In genomic region chr2:150778828-150779227, GRCh38 we compare ENCODE assay signal across 23 cellular contexts.
DNase-seq lines count a peak whose midpoint lies in the region; ATAC-seq, FAIRE-seq and TF ChIP-seq lines count a peak whose summit lies in the region.
"Had no signal": no experiment of that assay in that cellular context is flagged by ENCODE, and none has a peak within 500 bp of the region (broad histone marks: within the 10 kb centered on the region; RNA-seq: fewer than 3 reads in every experiment).

No MANE protein-coding gene starts in this region.

- H3K4me1 Mint-ChIP-seq in MCF 10A (ENCODE audit: insufficient read depth, unreplicated experiment) = no peaks in the 10 kb centered on the region
- H3K4me1 Mint-ChIP-seq: activated CD4-positive, alpha-beta T cell treated with anti-CD3 and anti-CD28 coated beads for 36 hours; activated naive CD4-positive, alpha-beta T cell treated with anti-CD3 and anti-CD28 coated beads, Interleukin-2, amount 50 U/mL, for 24 hours had no signal

- H3K23ac ChIP-seq in H1 (ENCODE audit: insufficient read length) = no peak overlapping the region

- no peaks in the 10 kb centered on the region for H3K9me3 Mint-ChIP-seq in MCF 10A (ENCODE audit: unreplicated experiment)
- H3K9me3 Mint-ChIP-seq: activated naive CD4-positive, alpha-beta T cell treated with anti-CD3 and anti-CD28 coated beads, Interleukin-2, amount 50 U/mL, for 24 hours; activated T-helper 1 cell treated with anti-CD3 and anti-CD28 coated beads, Interleukin-12 subunit alpha, Interleukin-12 subunit beta, Interleukin-2, Interleukin-4 antibody, amounts not matched to agents 30 ng/mL and 10 ng/mL and 1 ng/mL, durations not matched to agents 14 hours and 24 hours and 36 hours had no signal

- peak; percentile 41 for ATAC-seq in Right ventricle myocardium superior (ENCODE audit: poor library complexity)
- ATAC-seq in right lobe of liver = peak; percentile 58 to 85 (median 61)
- ATAC-seq: activated CD4-positive, alpha-beta T cell treated with anti-CD3 and anti-CD28 coated beads for 36 hours; upper lobe of right lung had no signal

- H2BK12ac ChIP-seq in H1 (ENCODE audit: low read depth, low read length) = no peak overlapping the region

- H3K36me3 ChIP-seq in right atrium auricular region (no peaks in the 10 kb centered on the region), H1 (ENCODE audit: control insufficient read depth in 2 of 4, insufficient read depth in 4 of 4, low read length in 3 of 4) (no peaks in the 10 kb centered on the region), right lobe of liver (no peaks in the 10 kb centered on the region), smooth muscle cell (ENCODE audit: low read depth) (no peaks in the 10 kb centered on the region)
- H3K36me3 ChIP-seq: ovary, sigmoid colon, upper lobe of right lung had no signal

- H3K4me3 ChIP-seq in right atrium auricular region = no peak overlapping the region
- H3K4me3 ChIP-seq in H1 (ENCODE audit: extremely low read depth in 1 of 4, insufficient read depth in 2 of 4, low read depth in 3 of 4, low read length in 4 of 4) = no peak overlapping the region
- no peak overlapping the region for H3K4me3 ChIP-seq in right lobe of liver
- no peak overlapping the region for H3K4me3 ChIP-seq in smooth muscle cell
- H3K4me3 ChIP-seq: ovary, sigmoid colon, upper lobe of right lung had no signal

- no peak overlapping the region for H4K5ac ChIP-seq in H1 (ENCODE audit: insufficient read length, low read depth, low read length)

- no peaks in the 10 kb centered on the region for H3K4me1 ChIP-seq in right atrium auricular region
- no peaks in the 10 kb centered on the region for H3K4me1 ChIP-seq in H1 (replicated peaks in 1 of 4; ENCODE audit: control insufficient read depth in 3 of 4, insufficient read depth in 4 of 4, low read length in 3 of 4)
- H3K4me1 ChIP-seq in right lobe of liver = no peaks in the 10 kb centered on the region
- no peaks in the 10 kb centered on the region for H3K4me1 ChIP-seq in smooth muscle cell (ENCODE audit: low read depth)
- H3K4me1 ChIP-seq: sigmoid colon, upper lobe of right lung had no signal

- H2AK5ac ChIP-seq in H1 (ENCODE audit: low read depth, low read length) = no peak overlapping the region

- H4K8ac ChIP-seq in H1 (ENCODE audit: extremely low read depth, insufficient read depth, low read length) = no peak overlapping the region

- POLR2A ChIA-PET in H1 (lab: Charles Lee; ENCODE audit: partially characterized antibody) = no interaction called here
- POLR2A ChIA-PET in MCF 10A (lab: Yijun Ruan, JAX) = no interaction called here

- TF ChIP-seq EP300 in H1 (IDR thresholded peaks at IDR 0.05; ENCODE audit: borderline replicate concordance in 1 of 2, low read depth in 2 of 2, low read length in 2 of 2) = no peak

- BruUV-seq in MCF 10A (replicated peaks; lab: Mats Ljungman, UMichigan) = no TSS peak

- no peak for TF ChIP-seq RAD21 in H1 (IDR thresholded peaks at IDR 0.05 in 1 of 2, conservative IDR thresholded peaks at IDR 0.05 in 1 of 2; ENCODE audit: low read depth in 2 of 2, low read length in 2 of 2)

- no peak overlapping the region for H3K4ac ChIP-seq in H1 (replicated peaks; ENCODE audit: insufficient read length, low read depth, low read length)

- no peak overlapping the region for H3K27ac Mint-ChIP-seq in MCF 10A (ENCODE audit: low read depth, unreplicated experiment)
- H3K27ac Mint-ChIP-seq: activated CD4-positive, alpha-beta T cell treated with anti-CD3 and anti-CD28 coated beads for 36 hours; activated naive CD4-positive, alpha-beta T cell treated with anti-CD3 and anti-CD28 coated beads, Interleukin-2, amount 50 U/mL, for 24 hours; activated T-helper 1 cell treated with anti-CD3 and anti-CD28 coated beads, Interleukin-12 subunit alpha, Interleukin-12 subunit beta, Interleukin-2, Interleukin-4 antibody, amounts not matched to agents 30 ng/mL and 10 ng/mL and 1 ng/mL, durations not matched to agents 14 hours and 24 hours and 36 hours had no signal

- H4K20me1 ChIP-seq in H1 (replicated peaks in 1 of 2; ENCODE audit: control insufficient read depth in 1 of 2, insufficient read depth in 2 of 2, low read length in 2 of 2) = no peaks in the 10 kb centered on the region
- no peaks in the 10 kb centered on the region for H4K20me1 ChIP-seq in smooth muscle cell (ENCODE audit: low read depth)

- WGBS in H1 (ENCODE audit: extremely low coverage in 1 of 2, insufficient coverage in 1 of 2, insufficient read length in 1 of 2, insufficient replicate concordance in 2 of 2, low coverage in 1 of 2, low lambda C conversion rate in 2 of 2, missing lambda C conversion rate in 1 of 2), 2 experiments = 79% methylated on average over 1 of the region's 1 CpG; no CpG with 5 or more reads in 1 of the 2 experiments
- WGBS in right lobe of liver (ENCODE audit: insufficient coverage, low coverage, low lambda C conversion rate, missing lambda C conversion rate) = 25% methylated on average over 1 of the region's 1 CpG
- 58% methylated on average over 1 of the region's 1 CpG for WGBS in smooth muscle cell (ENCODE audit: low lambda C conversion rate)

- H3K4me3 Mint-ChIP-seq in MCF 10A (ENCODE audit: unreplicated experiment) = no peak overlapping the region
- H3K4me3 Mint-ChIP-seq: activated CD4-positive, alpha-beta T cell treated with anti-CD3 and anti-CD28 coated beads for 36 hours; activated naive CD4-positive, alpha-beta T cell treated with anti-CD3 and anti-CD28 coated beads, Interleukin-2, amount 50 U/mL, for 24 hours; activated T-helper 1 cell treated with anti-CD3 and anti-CD28 coated beads, Interleukin-12 subunit alpha, Interleukin-12 subunit beta, Interleukin-2, Interleukin-4 antibody, amounts not matched to agents 30 ng/mL and 10 ng/mL and 1 ng/mL, durations not matched to agents 14 hours and 24 hours and 36 hours had no signal

- H2BK15ac ChIP-seq in H1 (ENCODE audit: low read length) = no peak overlapping the region

- H3K9me3 ChIP-seq in right atrium auricular region (no peaks in the 10 kb centered on the region), H1 (ENCODE audit: insufficient read depth in 2 of 2, low read depth in 1 of 2, low read length in 1 of 2) (no peaks in the 10 kb centered on the region), right lobe of liver (no peaks in the 10 kb centered on the region), smooth muscle cell (replicated peaks; ENCODE audit: low read depth) (no peaks in the 10 kb centered on the region)
- H3K9me3 ChIP-seq: ovary, sigmoid colon, upper lobe of right lung had no signal

- no peaks in the 10 kb centered on the region for H3K23me2 ChIP-seq in H1 (ENCODE audit: low read depth, low read length)

- H3K36me3 Mint-ChIP-seq in MCF 10A (ENCODE audit: insufficient read depth, unreplicated experiment) = no peaks in the 10 kb centered on the region
- H3K36me3 Mint-ChIP-seq: activated naive CD4-positive, alpha-beta T cell treated with anti-CD3 and anti-CD28 coated beads, Interleukin-2, amount 50 U/mL, for 24 hours had no signal

- no peak overlapping the region for H2BK20ac ChIP-seq in H1 (ENCODE audit: low read length)

- CTCF ChIA-PET in H1 (lab: Charles Lee; ENCODE audit: partially characterized antibody) = no interaction called here
- CTCF ChIA-PET in MCF 10A (lab: Yijun Ruan, JAX) = no interaction called here

- H2BK120ac ChIP-seq in H1 (replicated peaks; ENCODE audit: low read depth, low read length) = no peak overlapping the region

- H3K14ac ChIP-seq in H1 (ENCODE audit: insufficient read length) = no peak overlapping the region

- no peak for TF ChIP-seq POLR2A in H1 (IDR thresholded peaks at IDR 0.05; ENCODE audit: control extremely low read depth in 1 of 2, low read depth in 2 of 2, low read length in 2 of 2)
- TF ChIP-seq POLR2A in right lobe of liver (IDR thresholded peaks at IDR 0.05) = no peak

- H3K9ac ChIP-seq in H1 (replicated peaks in 1 of 4; ENCODE audit: extremely low read depth in 1 of 4, low read depth in 3 of 4, low read length in 3 of 4) (no peak overlapping the region), smooth muscle cell (ENCODE audit: low read depth) (no peak overlapping the region)

- H3K79me1 ChIP-seq in H1 (ENCODE audit: low read depth, low read length) = no peaks in the 10 kb centered on the region

- H2BK5ac ChIP-seq in H1 (ENCODE audit: low read depth, low read length) = no peak overlapping the region

- H3K27me3 Mint-ChIP-seq in MCF 10A (ENCODE audit: insufficient read depth, unreplicated experiment) = no peaks in the 10 kb centered on the region
- H3K27me3 Mint-ChIP-seq: activated CD4-positive, alpha-beta T cell treated with anti-CD3 and anti-CD28 coated beads for 36 hours; activated naive CD4-positive, alpha-beta T cell treated with anti-CD3 and anti-CD28 coated beads, Interleukin-2, amount 50 U/mL, for 24 hours had no signal

- H3K27ac ChIP-seq in right atrium auricular region (no peak overlapping the region), H1 (ENCODE audit: low read depth, low read length) (no peak overlapping the region), right lobe of liver (no peak overlapping the region), smooth muscle cell (ENCODE audit: low read depth) (no peak overlapping the region)
- H3K27ac ChIP-seq: ovary, sigmoid colon, upper lobe of right lung had no signal

- H3K79me2 ChIP-seq in H1 (ENCODE audit: control insufficient read depth in 1 of 2, insufficient read depth in 2 of 2, low read length in 2 of 2) (no peaks in the 10 kb centered on the region), smooth muscle cell (ENCODE audit: low read depth) (no peaks in the 10 kb centered on the region)

- H3K27me3 ChIP-seq in right atrium auricular region (no peaks in the 10 kb centered on the region), H1 (replicated peaks in 1 of 4; ENCODE audit: control insufficient read depth in 3 of 4, extremely low read depth in 1 of 4, insufficient read depth in 3 of 4, low read length in 3 of 4) (no peaks in the 10 kb centered on the region), right lobe of liver (no peaks in the 10 kb centered on the region), smooth muscle cell (ENCODE audit: low read depth) (no peaks in the 10 kb centered on the region)
- H3K27me3 ChIP-seq: ovary, sigmoid colon, upper lobe of right lung had no signal

- H2AFZ ChIP-seq in H1 (ENCODE audit: low read length) = peak overlapping the region; percentile 55; the same call in 1 of the 2 replicates
- H2AFZ ChIP-seq in smooth muscle cell (ENCODE audit: low read depth) = peak overlapping the region; percentile 37

- no peak overlapping the region for H4K91ac ChIP-seq in H1 (replicated peaks; ENCODE audit: insufficient read length, low read length)

- H3K4me2 ChIP-seq in H1 (ENCODE audit: insufficient read depth in 1 of 2, low read depth in 2 of 2, low read length in 2 of 2) (no peak overlapping the region), smooth muscle cell (no peak overlapping the region)

- TF ChIP-seq CTCF in right atrium auricular region (IDR thresholded peaks at IDR 0.05) = no peak
- TF ChIP-seq CTCF in H1 (IDR thresholded peaks at IDR 0.05; ENCODE audit: control extremely low read depth in 1 of 3, insufficient read depth in 1 of 3, low read depth in 1 of 3, low read length in 3 of 3) = no peak
- TF ChIP-seq CTCF in right lobe of liver (IDR thresholded peaks at IDR 0.05) = no peak
- no peak for TF ChIP-seq CTCF in smooth muscle cell (IDR thresholded peaks at IDR 0.05; ENCODE audit: borderline replicate concordance, insufficient read depth, poor library complexity, severe bottlenecking)
- TF ChIP-seq CTCF in MCF 10A (IDR thresholded peaks at IDR 0.05; ENCODE audit: unreplicated experiment) = no peak

- H3F3A ChIP-seq in smooth muscle cell (ENCODE audit: low read depth) = no peaks in the 10 kb centered on the region

- intact Hi-C loops in Right ventricle myocardium superior (cut with DNase I) (no loop called here), right lobe of liver (cut with DNase I) (no loop called here), MCF 10A (cut with micrococcal nuclease) (no loop called here)

- DNase-seq in Right ventricle myocardium superior (no peak), right atrium auricular region (ENCODE audit: low spot score) (no peak), H1 (ENCODE audit: low read depth in 1 of 2, low spot score in 2 of 2) (no peak), right lobe of liver (no peak), smooth muscle cell (lab: John Stamatoyannopoulos, UW; ENCODE audit: unreplicated experiment) (no peak), MCF 10A (ENCODE audit: unreplicated experiment) (no peak), NCI-H748 (lab: John Stamatoyannopoulos, UW; ENCODE audit: unreplicated experiment) (no peak)
- no peak for DNase-seq in activated T-cell treated with anti-CD3 and anti-CD28 coated beads, Interleukin-2, amount 50 U/mL, for 48 hours
- DNase-seq: 8988T; activated CD4-positive, alpha-beta T cell treated with anti-CD3 and anti-CD28 coated beads for 36 hours; hypothalamus; Kasumi-1; mammary epithelial cell; NCI-H1048; NCI-H187; NCI-H526 treated with DMSO at 0.1 percent for 48 hours; ovary; sigmoid colon; upper lobe of right lung had no signal

- FAIRE-seq in H1 (lab: Jason Lieb, UNC) = no peak
- FAIRE-seq: colon, islet of Langerhans had no signal

- H3K18ac ChIP-seq in H1 (ENCODE audit: extremely low read depth, low read length) = no peak overlapping the region

- no peak overlapping the region for H3K56ac ChIP-seq in H1 (replicated peaks; ENCODE audit: insufficient read length, low read depth, low read length)
